Comparison of ENCODE assay signal across 9 cellular contexts in the genomic region with DNA sequence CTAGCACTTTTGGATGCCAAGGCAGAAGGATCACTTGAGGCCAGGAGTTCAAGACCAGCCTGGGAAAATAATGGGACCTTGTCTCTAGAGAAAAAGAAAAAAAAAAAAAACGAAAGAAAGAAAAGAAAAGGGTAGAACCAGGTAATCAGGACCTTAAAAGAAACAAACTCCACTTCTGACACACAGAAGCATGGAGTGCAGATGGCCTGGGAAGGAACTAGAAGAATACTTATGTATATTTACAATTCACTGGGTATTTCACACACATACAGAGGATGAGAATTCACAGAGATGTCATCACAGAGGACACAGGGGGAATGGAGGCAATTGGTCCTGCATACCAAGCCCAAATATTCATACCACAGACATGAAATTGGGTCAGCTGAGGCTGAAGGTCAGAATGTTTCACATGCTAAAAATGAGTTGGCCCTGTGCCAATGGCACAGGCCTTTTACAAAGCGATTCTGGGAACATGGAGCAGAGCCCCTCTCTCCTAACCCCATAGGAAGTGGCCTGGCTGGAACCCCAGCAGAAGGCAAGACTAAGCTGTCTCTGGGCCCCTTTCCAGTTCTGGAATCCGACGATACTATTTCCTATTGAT. TPM values are rescaled to one million over a fixed set of nuclear protein-coding genes. Genes with fewer than 3 reads are reported as not detected.
DNase-seq lines count a peak whose midpoint lies in the region; ATAC-seq and TF ChIP-seq lines count a peak whose summit lies in the region.
"Had no signal": no experiment of that assay in that cellular context is flagged by ENCODE, and none has a peak within 500 bp of the region (broad histone marks: within the 10 kb centered on the region; RNA-seq: fewer than 3 reads in every experiment).

No MANE protein-coding gene starts in this region.

- H3K4me1 ChIP-seq in heart right ventricle (peaks cover 3 to 48% (median 36%) of the 10 kb centered on the region in 9 donors), GM23338 (ENCODE audit: insufficient read depth) (peaks cover 6% of the 10 kb centered on the region; the same call in 1 of the 2 replicates)

- H3K9me3 ChIP-seq in heart right ventricle: no peaks in the 10 kb centered on the region

- no peak for TF ChIP-seq CTCF in heart right ventricle (IDR thresholded peaks at IDR 0.05)
- no peak for TF ChIP-seq CTCF in GM23338 (conservative IDR thresholded peaks at IDR 0.05; ENCODE audit: low read depth in 2 of 2)

- no peak overlapping the region for H2AFZ ChIP-seq in GM23338

- ATAC-seq in heart right ventricle: peak in 1 of 8 donors; percentile 13
- ATAC-seq in GM23338: no peak
- no peak for ATAC-seq in GM21825 (IDR thresholded peaks at IDR 0.05; ENCODE audit: unreplicated experiment)
- ATAC-seq in HG02678 (IDR thresholded peaks at IDR 0.05; ENCODE audit: unreplicated experiment): no peak

- H3K4me2 ChIP-seq in GM23338: no peak overlapping the region

- peak overlapping the region; percentile 2 for H3K27ac Mint-ChIP-seq in activated T-helper 1 cell treated with anti-CD3 and anti-CD28 coated beads, Interleukin-12 subunit alpha, Interleukin-12 subunit beta, Interleukin-2, Interleukin-4 antibody, amounts not matched to agents 30 ng/mL and 10 ng/mL and 1 ng/mL, durations not matched to agents 14 hours and 24 hours and 36 hours
- no peak overlapping the region for H3K27ac Mint-ChIP-seq in GM23338
- H3K27ac Mint-ChIP-seq: activated B cell treated with CpG ODN at 0.5 μM for 24 hours had no signal

- 0 out of 2 replicates have a peak, but pooled peaks cover 3% of the 10 kb centered on the region for H3F3A ChIP-seq in GM23338 (replicated peaks; ENCODE audit: low read depth)

- 24% methylated on average over 4 of the region's 4 CpGs for WGBS in heart right ventricle, 2 donors

- H3K27me3 ChIP-seq in heart right ventricle: no peaks in the 10 kb centered on the region
- H3K27me3 ChIP-seq in GM23338 (ENCODE audit: insufficient read depth): no peaks in the 10 kb centered on the region

- peaks cover 8% of the 10 kb centered on the region for H3K79me2 ChIP-seq in GM23338 (replicated peaks; ENCODE audit: insufficient read depth)

- H3K9me2 ChIP-seq in GM23338 (ENCODE audit: insufficient read depth): no peaks in the 10 kb centered on the region

- H3K27ac ChIP-seq in heart right ventricle (peak overlapping the region in 9 of 10 donors; percentile 32 to 70 (median 56)), skin epidermis (peak overlapping the region in 11 of 21 experiments; percentile 7 to 59 (median 31)), GM23338 (ENCODE audit: low read depth) (no peak overlapping the region)

- H3K4me3 Mint-ChIP-seq in activated T-helper 1 cell treated with anti-CD3 and anti-CD28 coated beads, Interleukin-12 subunit alpha, Interleukin-12 subunit beta, Interleukin-2, Interleukin-4 antibody, amounts not matched to agents 30 ng/mL and 10 ng/mL and 1 ng/mL, durations not matched to agents 14 hours and 24 hours and 36 hours: no peak overlapping the region
- H3K4me3 Mint-ChIP-seq in GM23338: no peak overlapping the region; the same call in 2 of the 3 replicates
- H3K4me3 Mint-ChIP-seq: activated B cell treated with CpG ODN at 0.5 μM for 24 hours had no signal

- intact Hi-C loops in activated T-helper 1 cell treated with anti-CD3 and anti-CD28 coated beads, Interleukin-12 subunit alpha, Interleukin-12 subunit beta, Interleukin-2, Interleukin-4 antibody, amounts not matched to agents 30 ng/mL and 10 ng/mL and 1 ng/mL, durations not matched to agents 14 hours and 24 hours and 36 hours (cut with micrococcal nuclease): no loop called here
- intact Hi-C loops in heart right ventricle (cut with DNase I): no loop called here

- H3K36me3 Mint-ChIP-seq in activated T-helper 1 cell treated with anti-CD3 and anti-CD28 coated beads, Interleukin-12 subunit alpha, Interleukin-12 subunit beta, Interleukin-2, Interleukin-4 antibody, amounts not matched to agents 30 ng/mL and 10 ng/mL and 1 ng/mL, durations not matched to agents 14 hours and 24 hours and 36 hours (ENCODE audit: low read depth): peaks cover 39% of the 10 kb centered on the region
- H3K36me3 Mint-ChIP-seq in GM23338 (ENCODE audit: low read depth): peaks cover 54% of the 10 kb centered on the region

- no peak overlapping the region for H3K4me3 ChIP-seq in heart right ventricle
- H3K4me3 ChIP-seq in skin epidermis: no peak overlapping the region
- no peak overlapping the region for H3K4me3 ChIP-seq in GM23338

- peaks cover 0 to 85% (median 29%) of the 10 kb centered on the region in 9 donors for H3K36me3 ChIP-seq in heart right ventricle
- H3K36me3 ChIP-seq in GM23338 (ENCODE audit: insufficient read depth): peaks cover 17% of the 10 kb centered on the region

- DNase-seq in GM04503 (ENCODE audit: low read depth): peak; percentile 96
- no peak for DNase-seq in activated T-helper 1 cell treated with anti-CD3 and anti-CD28 coated beads, Interleukin-12 subunit alpha, Interleukin-12 subunit beta, Interleukin-2, Interleukin-4 antibody, amounts not matched to agents 30 ng/mL and 10 ng/mL and 1 ng/mL, durations not matched to agents 14 hours and 24 hours and 36 hours (ENCODE audit: low spot score)
- DNase-seq in heart right ventricle: peak in 1 of 2 donors; percentile 54
- no peak for DNase-seq in GM23338 (ENCODE audit: low spot score)
- DNase-seq: activated B cell treated with CpG ODN at 0.5 μM for 24 hours, anterior cingulate cortex had no signal

- H3K9me3 Mint-ChIP-seq in activated T-helper 1 cell treated with anti-CD3 and anti-CD28 coated beads, Interleukin-12 subunit alpha, Interleukin-12 subunit beta, Interleukin-2, Interleukin-4 antibody, amounts not matched to agents 30 ng/mL and 10 ng/mL and 1 ng/mL, durations not matched to agents 14 hours and 24 hours and 36 hours: no peaks in the 10 kb centered on the region
- H3K9me3 Mint-ChIP-seq in GM23338: no peaks in the 10 kb centered on the region
- H3K9me3 Mint-ChIP-seq: activated B cell treated with CpG ODN at 0.5 μM for 24 hours had no signal

- H3K4me1 Mint-ChIP-seq in activated T-helper 1 cell treated with anti-CD3 and anti-CD28 coated beads, Interleukin-12 subunit alpha, Interleukin-12 subunit beta, Interleukin-2, Interleukin-4 antibody, amounts not matched to agents 30 ng/mL and 10 ng/mL and 1 ng/mL, durations not matched to agents 14 hours and 24 hours and 36 hours (ENCODE audit: low read depth): peaks cover 49% of the 10 kb centered on the region
- peaks cover 10% of the 10 kb centered on the region for H3K4me1 Mint-ChIP-seq in GM23338

- no peaks in the 10 kb centered on the region for H3K27me3 Mint-ChIP-seq in activated T-helper 1 cell treated with anti-CD3 and anti-CD28 coated beads, Interleukin-12 subunit alpha, Interleukin-12 subunit beta, Interleukin-2, Interleukin-4 antibody, amounts not matched to agents 30 ng/mL and 10 ng/mL and 1 ng/mL, durations not matched to agents 14 hours and 24 hours and 36 hours (ENCODE audit: insufficient read depth)
- H3K27me3 Mint-ChIP-seq in GM23338 (ENCODE audit: insufficient read depth, low read depth, poor library complexity): peaks cover 8% of the 10 kb centered on the region
- H3K27me3 Mint-ChIP-seq: activated B cell treated with CpG ODN at 0.5 μM for 24 hours had no signal

- peaks cover 6% of the 10 kb centered on the region; the same call in 1 of the 2 replicates for H4K20me1 ChIP-seq in GM23338 (replicated peaks; ENCODE audit: insufficient read depth)

TF ChIP-seq in GM23338, 12 proteins besides CTCF, POLR2A, EP300 and RAD21 (continues in another document):
- TF ChIP-seq EZH2phosphoT487 (IDR thresholded peaks at IDR 0.05; ENCODE audit: unreplicated experiment): no peak

RNA-seq across cellular contexts. Expression of a gene that starts 4.4 kb away (rescaled TPM):
- 66.4 and 68.2 TPM in 2 replicates for total RNA-seq in activated T-helper 1 cell treated with anti-CD3 and anti-CD28 coated beads, Interleukin-12 subunit alpha, Interleukin-12 subunit beta, Interleukin-2, Interleukin-4 antibody, amounts not matched to agents 30 ng/mL and 10 ng/mL and 1 ng/mL, durations not matched to agents 14 hours and 24 hours and 36 hours
- 10 to 100 TPM; 12.1 to 28.9 (median 19.6) TPM for total RNA-seq in heart right ventricle
- polyA plus RNA-seq in heart right ventricle: 10 to 100 TPM; 11.5 to 25.5 TPM
- 32.4 and 35.8 TPM in 2 replicates for total RNA-seq in GM23338 (2014; rRNA removed; shearing (Covaris generic))
- polyA plus RNA-seq in GM23338 (2016; fragmentation: Nextera tagmentation; extraction: Ambion mirVana): 23.3 and 24.2 TPM in 2 replicates

RNA-seq across cellular contexts. Expression of a gene that starts 6.7 kb away (rescaled TPM):
- total RNA-seq in activated T-helper 1 cell treated with anti-CD3 and anti-CD28 coated beads, Interleukin-12 subunit alpha, Interleukin-12 subunit beta, Interleukin-2, Interleukin-4 antibody, amounts not matched to agents 30 ng/mL and 10 ng/mL and 1 ng/mL, durations not matched to agents 14 hours and 24 hours and 36 hours: 25.1 and 26.0 TPM in 2 replicates
- total RNA-seq in heart right ventricle: 10 to 100 TPM in 8 of 10 donors, 1 to 10 TPM in 2; 8.5 to 19.8 (median 15.0) TPM
- polyA plus RNA-seq in heart right ventricle: 10 to 100 TPM in 1 of 2 donors, 1 to 10 TPM in 1; 10.0 to 58.5 TPM
- 24.7 and 26.5 TPM in 2 replicates for total RNA-seq in GM23338 (2014; rRNA removed; shearing (Covaris generic))
- 39.6 and 46.2 TPM in 2 replicates for polyA plus RNA-seq in GM23338 (2016; fragmentation: Nextera tagmentation; extraction: Ambion mirVana)

RNA-seq across cellular contexts. Expression of a gene that starts 13.6 kb away (rescaled TPM):
- total RNA-seq in activated T-helper 1 cell treated with anti-CD3 and anti-CD28 coated beads, Interleukin-12 subunit alpha, Interleukin-12 subunit beta, Interleukin-2, Interleukin-4 antibody, amounts not matched to agents 30 ng/mL and 10 ng/mL and 1 ng/mL, durations not matched to agents 14 hours and 24 hours and 36 hours: 32.9 and 38.2 TPM in 2 replicates
- 10 to 100 TPM in 9 of 10 donors, 1 to 10 TPM in 1; 8.8 to 24.0 (median 14.7) TPM for total RNA-seq in heart right ventricle
- polyA plus RNA-seq in heart right ventricle (10 to 100 TPM; 13.2 to 22.4 TPM), GM23338 (2016; fragmentation: Nextera tagmentation; extraction: Ambion mirVana) (17.9 and 20.0 TPM in 2 replicates)
- 17.0 and 25.6 TPM in 2 replicates for total RNA-seq in GM23338 (2014; rRNA removed; shearing (Covaris generic))

RNA-seq across cellular contexts. Expression of a gene that starts 19.1 kb away (rescaled TPM):
- 86.3 and 94.5 TPM in 2 replicates for total RNA-seq in activated T-helper 1 cell treated with anti-CD3 and anti-CD28 coated beads, Interleukin-12 subunit alpha, Interleukin-12 subunit beta, Interleukin-2, Interleukin-4 antibody, amounts not matched to agents 30 ng/mL and 10 ng/mL and 1 ng/mL, durations not matched to agents 14 hours and 24 hours and 36 hours
- total RNA-seq in heart right ventricle: 10 to 100 TPM; 63.9 to 88.3 (median 74.9) TPM
- 100 to 1,000 TPM in 1 of 2 donors, 10 to 100 TPM in 1; 43.0 to 142 TPM for polyA plus RNA-seq in heart right ventricle
- 41.4 and 57.5 TPM in 2 replicates for total RNA-seq in GM23338 (2014; rRNA removed; shearing (Covaris generic))
- polyA plus RNA-seq in GM23338 (2016; fragmentation: Nextera tagmentation; extraction: Ambion mirVana): 74.5 and 77.0 TPM in 2 replicates

RNA-seq across cellular contexts. Expression of a gene that starts 26.0 kb away (rescaled TPM):
- 0.23 and 0.24 TPM in 2 replicates for total RNA-seq in activated T-helper 1 cell treated with anti-CD3 and anti-CD28 coated beads, Interleukin-12 subunit alpha, Interleukin-12 subunit beta, Interleukin-2, Interleukin-4 antibody, amounts not matched to agents 30 ng/mL and 10 ng/mL and 1 ng/mL, durations not matched to agents 14 hours and 24 hours and 36 hours
- 10 to 100 TPM in 6 of 10 donors, 1 to 10 TPM in 4; 1.7 to 86.1 (median 17.7) TPM for total RNA-seq in heart right ventricle
- polyA plus RNA-seq in heart right ventricle (10 to 100 TPM in 1 of 2 donors, 1 to 10 TPM in 1; 5.4 to 11.9 TPM), GM23338 (2016; fragmentation: Nextera tagmentation; extraction: Ambion mirVana) (1.3 and 1.7 TPM in 2 replicates)
- total RNA-seq in GM23338 (2014; rRNA removed; shearing (Covaris generic)): 4.7 and 5.2 TPM in 2 replicates
- total RNA-seq: activated B cell treated with CpG ODN at 0.5 μM for 24 hours had no signal
